8 cellular contexts compared by ENCODE assay signal in the genomic region with DNA sequence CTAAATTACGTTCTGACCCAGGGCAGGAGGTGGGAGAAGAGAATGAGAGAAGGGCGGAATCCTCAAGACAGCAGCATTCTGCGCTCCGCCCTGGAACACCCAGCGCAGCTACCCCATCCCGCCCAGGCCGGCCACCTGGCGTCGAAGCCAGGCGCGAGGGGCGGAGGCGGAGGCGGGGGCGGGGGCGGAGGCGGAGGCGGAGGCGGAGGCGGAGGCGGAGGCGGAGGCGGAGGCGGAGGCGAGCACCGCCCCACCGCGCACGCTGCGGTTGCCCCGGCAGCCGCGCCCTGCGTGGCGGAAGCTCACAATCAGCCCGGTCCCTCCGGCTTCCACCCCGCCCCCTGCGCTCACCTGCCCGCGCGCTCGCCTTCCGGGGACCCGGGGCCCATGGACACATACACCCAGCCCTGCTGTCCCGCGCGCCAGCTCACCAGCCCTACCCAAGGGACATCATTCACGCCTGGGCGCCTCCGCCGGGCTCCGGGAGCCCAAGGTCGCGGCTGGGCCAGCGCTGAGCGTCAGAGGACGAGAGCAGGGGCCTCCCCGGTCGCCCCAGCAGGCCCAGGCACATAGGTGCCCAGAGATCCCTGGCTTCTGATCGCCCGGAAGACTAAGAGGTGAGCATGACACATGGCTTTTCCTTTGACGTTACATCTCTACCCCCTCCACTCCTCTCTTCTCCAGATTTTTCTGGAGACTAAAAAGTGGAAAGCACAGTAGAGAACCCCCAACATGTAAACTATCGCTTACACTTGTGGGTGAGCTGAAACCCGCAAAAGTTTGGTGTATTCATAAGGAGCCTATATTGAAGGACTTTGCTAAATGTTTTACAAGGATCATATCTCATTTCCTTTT. TPM values are rescaled to one million over a fixed set of nuclear protein-coding genes. Genes with fewer than 3 reads are reported as not detected.
DNase-seq lines count a peak whose midpoint lies in the region; ATAC-seq and FAIRE-seq lines count a peak whose summit lies in the region.

TSS of gene ANKEF1 (plus strand) at position 271 of the 855 bp plus-strand sequence. CDS start 3,315 bp downstream, outside the sequence.

- H3K4me3 ChIP-seq in small intestine (ENCODE audit: low read depth in 1 of 2, low read length in 2 of 2): peak within 1 kb of the TSS; percentile 37 to 59

- 1 to 3% (median 2%) methylated on average over 52 to 65 of the region's 65 CpGs for WGBS in small intestine, 3 donors

- peak within 1 kb of the TSS; percentile 55 to 56 for H3K27ac ChIP-seq in small intestine (ENCODE audit: low read depth in 1 of 2, low read length in 1 of 2)

- peaks cover 0 to 5% of the 10 kb centered on the region in 2 donors for H3K4me1 ChIP-seq in small intestine (ENCODE audit: control insufficient read depth in 2 of 2, insufficient read depth in 1 of 2, low read depth in 1 of 2, low read length in 1 of 2)

- peak; percentile 51 for DNase-seq in NCI-H187 treated with DMSO at 0.1 percent for 48 hours (lab: John Stamatoyannopoulos, UW)
- peak; percentile 62 for DNase-seq in UCSD-AML1 (lab: John Stamatoyannopoulos, UW; ENCODE audit: unreplicated experiment)
- DNase-seq in T47D (ENCODE audit: low read depth in 1 of 2, low spot score in 1 of 2): peak; percentile 90 to 92
- DNase-seq in iPS-NIHi11 (ENCODE audit: low spot score): peak; percentile 96
- DNase-seq in small intestine: peak; percentile 90
- DNase-seq in cortex of kidney (lab: John Stamatoyannopoulos, UW): no peak

- ATAC-seq in GM18508 (IDR thresholded peaks at IDR 0.05; ENCODE audit: insufficient read depth, unreplicated experiment): peak; percentile 68
- ATAC-seq in HG02973 (IDR thresholded peaks at IDR 0.05; ENCODE audit: unreplicated experiment): peak; percentile 91

- H3K36me3 ChIP-seq in small intestine (ENCODE audit: control insufficient read depth in 2 of 2, insufficient read depth in 2 of 2, low read length in 2 of 2): peaks cover 0 to 3% of the 10 kb centered on the region in 2 donors

- H3K9me3 ChIP-seq in small intestine (ENCODE audit: control insufficient read depth, low read depth): no peaks in the 10 kb centered on the region

- no peak for FAIRE-seq in small intestine (lab: Jason Lieb, UNC)

- in situ Hi-C loops in T47D (cut with HindIII; ENCODE audit: low pct_unique_long_range_greater_than_20kb, low sequenced_read_pairs): no loop called here

- no peaks in the 10 kb centered on the region for H3K27me3 ChIP-seq in small intestine (ENCODE audit: control insufficient read depth in 2 of 2, insufficient read depth in 2 of 2, low read length in 2 of 2)

RNA-seq across cellular contexts. Expression of gene ANKEF1, which starts in this region (rescaled TPM):
- 1 to 10 TPM; 2.2 to 3.0 (median 3.0) TPM for polyA plus RNA-seq in small intestine
